1 cellular context compared by ENCODE assay signal in the genomic region with DNA sequence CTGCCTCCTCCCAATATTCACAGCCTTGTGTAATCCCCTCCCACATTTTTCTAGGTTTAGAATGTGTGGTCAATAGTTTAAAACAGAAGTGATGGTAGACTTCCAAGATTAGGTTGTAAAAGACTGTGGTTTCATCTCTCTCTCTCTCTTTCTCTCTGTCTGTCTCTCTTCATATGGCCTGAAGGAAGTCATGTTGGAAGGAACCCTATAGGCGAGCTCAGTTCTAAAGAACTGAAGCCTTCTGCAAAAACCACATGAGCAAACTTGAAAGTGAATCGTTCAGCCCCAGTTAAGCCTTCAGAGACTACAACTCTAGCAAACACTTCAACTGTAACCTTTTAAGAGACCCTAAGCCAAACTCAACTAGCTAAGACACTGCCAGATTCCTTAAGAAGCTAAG.
TF ChIP-seq lines count a peak whose summit lies in the region.

No MANE protein-coding gene starts in this region.

TF ChIP-seq in HepG2, 621 proteins besides CTCF, POLR2A, EP300 and RAD21 (continued from another document):
- TF ChIP-seq, protein P1, sequence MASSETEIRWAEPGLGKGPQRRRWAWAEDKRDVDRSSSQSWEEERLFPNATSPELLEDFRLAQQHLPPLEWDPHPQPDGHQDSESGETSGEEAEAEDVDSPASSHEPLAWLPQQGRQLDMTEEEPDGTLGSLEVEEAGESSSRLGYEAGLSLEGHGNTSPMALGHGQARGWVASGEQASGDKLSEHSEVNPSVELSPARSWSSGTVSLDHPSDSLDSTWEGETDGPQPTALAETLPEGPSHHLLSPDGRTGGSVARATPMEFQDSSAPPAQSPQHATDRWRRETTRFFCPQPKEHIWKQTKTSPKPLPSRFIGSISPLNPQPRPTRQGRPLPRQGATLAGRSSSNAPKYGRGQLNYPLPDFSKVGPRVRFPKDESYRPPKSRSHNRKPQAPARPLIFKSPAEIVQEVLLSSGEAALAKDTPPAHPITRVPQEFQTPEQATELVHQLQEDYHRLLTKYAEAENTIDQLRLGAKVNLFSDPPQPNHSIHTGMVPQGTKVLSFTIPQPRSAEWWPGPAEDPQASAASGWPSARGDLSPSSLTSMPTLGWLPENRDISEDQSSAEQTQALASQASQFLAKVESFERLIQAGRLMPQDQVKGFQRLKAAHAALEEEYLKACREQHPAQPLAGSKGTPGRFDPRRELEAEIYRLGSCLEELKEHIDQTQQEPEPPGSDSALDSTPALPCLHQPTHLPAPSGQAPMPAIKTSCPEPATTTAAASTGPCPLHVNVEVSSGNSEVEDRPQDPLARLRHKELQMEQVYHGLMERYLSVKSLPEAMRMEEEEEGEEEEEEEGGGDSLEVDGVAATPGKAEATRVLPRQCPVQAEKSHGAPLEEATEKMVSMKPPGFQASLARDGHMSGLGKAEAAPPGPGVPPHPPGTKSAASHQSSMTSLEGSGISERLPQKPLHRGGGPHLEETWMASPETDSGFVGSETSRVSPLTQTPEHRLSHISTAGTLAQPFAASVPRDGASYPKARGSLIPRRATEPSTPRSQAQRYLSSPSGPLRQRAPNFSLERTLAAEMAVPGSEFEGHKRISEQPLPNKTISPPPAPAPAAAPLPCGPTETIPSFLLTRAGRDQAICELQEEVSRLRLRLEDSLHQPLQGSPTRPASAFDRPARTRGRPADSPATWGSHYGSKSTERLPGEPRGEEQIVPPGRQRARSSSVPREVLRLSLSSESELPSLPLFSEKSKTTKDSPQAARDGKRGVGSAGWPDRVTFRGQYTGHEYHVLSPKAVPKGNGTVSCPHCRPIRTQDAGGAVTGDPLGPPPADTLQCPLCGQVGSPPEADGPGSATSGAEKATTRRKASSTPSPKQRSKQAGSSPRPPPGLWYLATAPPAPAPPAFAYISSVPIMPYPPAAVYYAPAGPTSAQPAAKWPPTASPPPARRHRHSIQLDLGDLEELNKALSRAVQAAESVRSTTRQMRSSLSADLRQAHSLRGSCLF (CRISPR knock-in tag; IDR thresholded peaks at IDR 0.05; ENCODE audit: borderline replicate concordance) = no peak
- TF ChIP-seq JARID2 (CRISPR knock-in tag; IDR thresholded peaks at IDR 0.05; ENCODE audit: insufficient replicate concordance) (no peak), XBP1 (CRISPR knock-in tag; IDR thresholded peaks at IDR 0.05) (no peak), AHDC1 (CRISPR knock-in tag; IDR thresholded peaks at IDR 0.05; ENCODE audit: borderline replicate concordance) (no peak), SRSF1 (optimal IDR thresholded peaks at IDR 0.05; ENCODE audit: low read depth, low read length) (no peak), ZNF414 (CRISPR knock-in tag; IDR thresholded peaks at IDR 0.05) (no peak), ZNF724P (CRISPR knock-in tag; IDR thresholded peaks at IDR 0.05; ENCODE audit: borderline replicate concordance) (no peak), ZNF337 (CRISPR knock-in tag; IDR thresholded peaks at IDR 0.05; ENCODE audit: borderline replicate concordance, low read depth) (no peak), SNRNP70 (IDR thresholded peaks at IDR 0.05; ENCODE audit: low read depth, low read length) (no peak), ZNF331 (CRISPR knock-in tag; IDR thresholded peaks at IDR 0.05) (no peak), ZBTB20 (CRISPR knock-in tag; IDR thresholded peaks at IDR 0.05; ENCODE audit: borderline replicate concordance, low read depth) (no peak), SETDB1 (CRISPR knock-in tag; IDR thresholded peaks at IDR 0.05; ENCODE audit: borderline replicate concordance) (no peak)
- TF ChIP-seq, protein P2, sequence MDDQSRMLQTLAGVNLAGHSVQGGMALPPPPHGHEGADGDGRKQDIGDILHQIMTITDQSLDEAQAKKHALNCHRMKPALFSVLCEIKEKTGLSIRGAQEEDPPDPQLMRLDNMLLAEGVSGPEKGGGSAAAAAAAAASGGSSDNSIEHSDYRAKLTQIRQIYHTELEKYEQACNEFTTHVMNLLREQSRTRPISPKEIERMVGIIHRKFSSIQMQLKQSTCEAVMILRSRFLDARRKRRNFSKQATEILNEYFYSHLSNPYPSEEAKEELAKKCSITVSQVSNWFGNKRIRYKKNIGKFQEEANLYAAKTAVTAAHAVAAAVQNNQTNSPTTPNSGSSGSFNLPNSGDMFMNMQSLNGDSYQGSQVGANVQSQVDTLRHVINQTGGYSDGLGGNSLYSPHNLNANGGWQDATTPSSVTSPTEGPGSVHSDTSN (CRISPR knock-in tag; IDR thresholded peaks at IDR 0.05; ENCODE audit: borderline replicate concordance) = no peak
- TF ChIP-seq, protein P3, sequence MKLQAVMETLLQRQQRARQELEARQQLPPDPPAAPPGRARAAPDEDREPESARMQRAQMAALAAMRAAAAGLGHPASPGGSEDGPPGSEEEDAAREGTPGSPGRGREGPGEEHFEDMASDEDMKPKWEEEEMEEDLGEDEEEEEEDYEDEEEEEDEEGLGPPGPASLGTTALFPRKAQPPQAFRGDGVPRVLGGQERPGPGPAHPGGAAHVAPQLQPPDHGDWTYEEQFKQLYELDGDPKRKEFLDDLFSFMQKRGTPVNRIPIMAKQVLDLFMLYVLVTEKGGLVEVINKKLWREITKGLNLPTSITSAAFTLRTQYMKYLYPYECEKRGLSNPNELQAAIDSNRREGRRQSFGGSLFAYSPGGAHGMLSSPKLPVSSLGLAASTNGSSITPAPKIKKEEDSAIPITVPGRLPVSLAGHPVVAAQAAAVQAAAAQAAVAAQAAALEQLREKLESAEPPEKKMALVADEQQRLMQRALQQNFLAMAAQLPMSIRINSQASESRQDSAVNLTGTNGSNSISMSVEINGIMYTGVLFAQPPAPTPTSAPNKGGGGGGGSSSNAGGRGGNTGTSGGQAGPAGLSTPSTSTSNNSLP (IDR thresholded peaks at IDR 0.05; ENCODE audit: low read depth, low read length) = no peak
